ENCODE assay signal across 1 cellular context in the genomic region with DNA sequence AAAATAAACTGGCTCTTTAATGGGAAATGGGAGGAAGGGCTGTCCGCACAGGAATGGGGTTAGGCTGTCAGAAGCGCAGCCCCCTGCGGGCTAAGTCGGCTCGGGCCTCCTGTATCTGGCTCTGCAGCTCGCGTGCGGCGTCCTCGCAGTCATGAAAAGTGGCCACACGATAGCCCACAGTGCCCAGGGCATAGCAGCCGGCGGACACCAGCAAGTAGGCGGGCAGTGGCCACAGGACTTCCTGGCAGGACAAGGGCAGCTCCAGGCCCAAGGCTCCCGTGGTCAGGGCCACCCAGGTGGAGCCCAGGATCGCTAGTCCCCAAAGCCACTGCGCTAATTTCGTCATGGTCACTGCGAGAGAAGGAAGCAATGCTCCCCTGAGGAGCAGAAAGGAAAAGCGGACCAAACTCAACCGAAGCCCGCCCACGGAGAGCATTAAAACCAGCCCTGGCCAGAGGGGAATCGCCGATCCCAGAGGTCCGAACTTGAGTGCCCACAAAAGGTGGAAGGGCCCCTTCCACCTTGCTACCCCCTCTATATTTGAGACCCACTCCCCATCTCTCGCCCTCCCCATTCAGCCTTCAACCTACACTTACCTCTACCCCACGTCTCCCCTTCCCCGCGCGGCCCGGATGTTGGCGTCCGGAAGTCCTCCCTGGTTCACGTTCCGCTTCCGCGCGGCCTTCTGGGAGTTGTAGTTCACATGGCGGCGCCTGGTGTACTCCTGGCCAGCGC.
TF ChIP-seq lines count a peak whose summit lies in the region.

DPM3 (minus strand) TSS at position 637 of the 735 bp plus-strand sequence; CDS start at position 346, 291 bp downstream.

TF ChIP-seq in HepG2, 621 proteins besides CTCF, POLR2A, EP300 and RAD21 (continued from another document and continues in another):
- TF ChIP-seq PRDM10 (CRISPR knock-in tag; IDR thresholded peaks at IDR 0.05; ENCODE audit: low read depth) (peak; percentile 76), ZNF10 (CRISPR knock-in tag; IDR thresholded peaks at IDR 0.05; ENCODE audit: borderline replicate concordance, low read depth) (no peak), SP2 (CRISPR knock-in tag; IDR thresholded peaks at IDR 0.05) (no peak), ZNF777 (CRISPR knock-in tag; IDR thresholded peaks at IDR 0.05) (peak; percentile 18; the same call in 1 of the 2 replicates), ZMYM3 (CRISPR knock-in tag; IDR thresholded peaks at IDR 0.05) (no peak), AKAP8 (CRISPR knock-in tag; IDR thresholded peaks at IDR 0.05) (no peak), ZNF205 (CRISPR knock-in tag; IDR thresholded peaks at IDR 0.05) (peak; percentile 64; the same call in 1 of the 2 replicates), ZNF333 (CRISPR knock-in tag; IDR thresholded peaks at IDR 0.05; ENCODE audit: borderline replicate concordance) (no peak), GMEB1 (CRISPR knock-in tag; IDR thresholded peaks at IDR 0.05; ENCODE audit: borderline replicate concordance) (peak; percentile 90), ZFP82 (CRISPR knock-in tag; IDR thresholded peaks at IDR 0.05; ENCODE audit: borderline replicate concordance) (0 out of 2 replicates have a peak, but pooled peaks have one; percentile 81), SMYD3 (CRISPR knock-in tag; IDR thresholded peaks at IDR 0.05) (no peak), KAT7 (CRISPR knock-in tag; IDR thresholded peaks at IDR 0.05; ENCODE audit: borderline replicate concordance) (0 out of 2 replicates have a peak, but pooled peaks have one; percentile 40), MIER2 (CRISPR knock-in tag; IDR thresholded peaks at IDR 0.05) (peak; percentile 51; the same call in 1 of the 2 replicates), ZNF761 (CRISPR knock-in tag; conservative IDR thresholded peaks at IDR 0.05) (no peak), HIVEP1 (CRISPR knock-in tag; IDR thresholded peaks at IDR 0.05) (peak; percentile 52; the same call in 1 of the 2 replicates), ZNF564 (CRISPR knock-in tag; IDR thresholded peaks at IDR 0.05) (no peak), ZNF280D (CRISPR knock-in tag; IDR thresholded peaks at IDR 0.05) (peak; percentile 84), ZFP90 (CRISPR knock-in tag; IDR thresholded peaks at IDR 0.05; ENCODE audit: borderline replicate concordance) (no peak; the same call in 1 of the 2 replicates), ETV5 (CRISPR knock-in tag; IDR thresholded peaks at IDR 0.05; ENCODE audit: borderline replicate concordance) (peak; percentile 78), KAT8 (CRISPR knock-in tag; IDR thresholded peaks at IDR 0.05) (peak; percentile 81), ZSCAN25 (CRISPR knock-in tag; IDR thresholded peaks at IDR 0.05) (0 out of 2 replicates have a peak, but pooled peaks have one; percentile 28), BORCS8-MEF2B (CRISPR knock-in tag; IDR thresholded peaks at IDR 0.05) (0 out of 2 replicates have a peak, but pooled peaks have one; percentile 15), ZNF788 (CRISPR knock-in tag; IDR thresholded peaks at IDR 0.05; ENCODE audit: borderline replicate concordance) (peak; percentile 70; the same call in 1 of the 2 replicates), KDM3A (CRISPR knock-in tag; IDR thresholded peaks at IDR 0.05; ENCODE audit: low read depth) (0 out of 2 replicates have a peak, but pooled peaks have one; percentile 29), FUBP1 (CRISPR knock-in tag; IDR thresholded peaks at IDR 0.05; ENCODE audit: borderline replicate concordance) (no peak), FOXM1 (CRISPR knock-in tag; IDR thresholded peaks at IDR 0.05) (no peak), KDM2A (CRISPR knock-in tag; IDR thresholded peaks at IDR 0.05; ENCODE audit: borderline replicate concordance, low read depth) (peak; percentile 81), ZNF740 (CRISPR knock-in tag; IDR thresholded peaks at IDR 0.05) (no peak), ZMYM4 (CRISPR knock-in tag; IDR thresholded peaks at IDR 0.05) (no peak)
- TF ChIP-seq, protein P1, sequence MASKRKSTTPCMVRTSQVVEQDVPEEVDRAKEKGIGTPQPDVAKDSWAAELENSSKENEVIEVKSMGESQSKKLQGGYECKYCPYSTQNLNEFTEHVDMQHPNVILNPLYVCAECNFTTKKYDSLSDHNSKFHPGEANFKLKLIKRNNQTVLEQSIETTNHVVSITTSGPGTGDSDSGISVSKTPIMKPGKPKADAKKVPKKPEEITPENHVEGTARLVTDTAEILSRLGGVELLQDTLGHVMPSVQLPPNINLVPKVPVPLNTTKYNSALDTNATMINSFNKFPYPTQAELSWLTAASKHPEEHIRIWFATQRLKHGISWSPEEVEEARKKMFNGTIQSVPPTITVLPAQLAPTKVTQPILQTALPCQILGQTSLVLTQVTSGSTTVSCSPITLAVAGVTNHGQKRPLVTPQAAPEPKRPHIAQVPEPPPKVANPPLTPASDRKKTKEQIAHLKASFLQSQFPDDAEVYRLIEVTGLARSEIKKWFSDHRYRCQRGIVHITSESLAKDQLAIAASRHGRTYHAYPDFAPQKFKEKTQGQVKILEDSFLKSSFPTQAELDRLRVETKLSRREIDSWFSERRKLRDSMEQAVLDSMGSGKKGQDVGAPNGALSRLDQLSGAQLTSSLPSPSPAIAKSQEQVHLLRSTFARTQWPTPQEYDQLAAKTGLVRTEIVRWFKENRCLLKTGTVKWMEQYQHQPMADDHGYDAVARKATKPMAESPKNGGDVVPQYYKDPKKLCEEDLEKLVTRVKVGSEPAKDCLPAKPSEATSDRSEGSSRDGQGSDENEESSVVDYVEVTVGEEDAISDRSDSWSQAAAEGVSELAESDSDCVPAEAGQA (IDR thresholded peaks at IDR 0.05; ENCODE audit: low read depth), result peak; percentile 60; the same call in 1 of the 2 replicates
- TF ChIP-seq, protein P1 (CRISPR knock-in tag; IDR thresholded peaks at IDR 0.05; ENCODE audit: borderline replicate concordance), result no peak
- TF ChIP-seq, protein P2, sequence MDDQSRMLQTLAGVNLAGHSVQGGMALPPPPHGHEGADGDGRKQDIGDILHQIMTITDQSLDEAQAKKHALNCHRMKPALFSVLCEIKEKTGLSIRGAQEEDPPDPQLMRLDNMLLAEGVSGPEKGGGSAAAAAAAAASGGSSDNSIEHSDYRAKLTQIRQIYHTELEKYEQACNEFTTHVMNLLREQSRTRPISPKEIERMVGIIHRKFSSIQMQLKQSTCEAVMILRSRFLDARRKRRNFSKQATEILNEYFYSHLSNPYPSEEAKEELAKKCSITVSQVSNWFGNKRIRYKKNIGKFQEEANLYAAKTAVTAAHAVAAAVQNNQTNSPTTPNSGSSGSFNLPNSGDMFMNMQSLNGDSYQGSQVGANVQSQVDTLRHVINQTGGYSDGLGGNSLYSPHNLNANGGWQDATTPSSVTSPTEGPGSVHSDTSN (CRISPR knock-in tag; IDR thresholded peaks at IDR 0.05; ENCODE audit: borderline replicate concordance), result no peak
- TF ChIP-seq, protein P3, sequence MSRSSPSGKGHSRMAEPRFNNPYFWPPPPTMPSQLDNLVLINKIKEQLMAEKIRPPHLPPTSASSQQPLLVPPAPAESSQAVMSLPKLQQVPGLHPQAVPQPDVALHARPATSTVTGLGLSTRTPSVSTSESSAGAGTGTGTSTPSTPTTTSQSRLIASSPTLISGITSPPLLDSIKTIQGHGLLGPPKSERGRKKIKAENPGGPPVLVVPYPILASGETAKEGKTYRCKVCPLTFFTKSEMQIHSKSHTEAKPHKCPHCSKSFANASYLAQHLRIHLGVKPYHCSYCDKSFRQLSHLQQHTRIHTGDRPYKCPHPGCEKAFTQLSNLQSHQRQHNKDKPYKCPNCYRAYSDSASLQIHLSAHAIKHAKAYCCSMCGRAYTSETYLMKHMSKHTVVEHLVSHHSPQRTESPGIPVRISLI (CRISPR knock-in tag; IDR thresholded peaks at IDR 0.05; ENCODE audit: borderline replicate concordance), result no peak
- TF ChIP-seq, protein P4, sequence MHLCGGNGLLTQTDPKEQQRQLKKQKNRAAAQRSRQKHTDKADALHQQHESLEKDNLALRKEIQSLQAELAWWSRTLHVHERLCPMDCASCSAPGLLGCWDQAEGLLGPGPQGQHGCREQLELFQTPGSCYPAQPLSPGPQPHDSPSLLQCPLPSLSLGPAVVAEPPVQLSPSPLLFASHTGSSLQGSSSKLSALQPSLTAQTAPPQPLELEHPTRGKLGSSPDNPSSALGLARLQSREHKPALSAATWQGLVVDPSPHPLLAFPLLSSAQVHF (CRISPR knock-in tag; IDR thresholded peaks at IDR 0.05), result no peak
